18 cellular contexts compared by ENCODE assay signal in genomic region chr9:33931326-33931725, GRCh38.
A peak's percentile ranks its signal among the peaks of the same experiment; 100 is the strongest.
DNase-seq lines count a peak whose midpoint lies in the region; ATAC-seq and TF ChIP-seq lines count a peak whose summit lies in the region.
"Had no signal": no experiment of that assay in that cellular context is flagged by ENCODE, and none has a peak within 500 bp of the region (broad histone marks: within the 10 kb centered on the region; RNA-seq: fewer than 3 reads in every experiment).

No MANE protein-coding gene starts in this region.

- 95% methylated on average over 3 of the region's 3 CpGs; no CpG with 5 or more reads in 1 of the 2 donors for WGBS in transverse colon (ENCODE audit: low coverage in 1 of 2), 2 donors

- no peak overlapping the region for H3K4me3 Mint-ChIP-seq in activated naive CD8-positive, alpha-beta T cell treated with anti-CD3 and anti-CD28 coated beads for 36 hours
- no peak overlapping the region for H3K4me3 Mint-ChIP-seq in activated naive CD8-positive, alpha-beta T cell treated with anti-CD3 and anti-CD28 coated beads, Interleukin-2, amount 50 U/mL, for 24 hours
- no peak overlapping the region for H3K4me3 Mint-ChIP-seq in glutamatergic neuron (ENCODE audit: unreplicated experiment)
- H3K4me3 Mint-ChIP-seq in type B pancreatic cell: no peak overlapping the region
- H3K4me3 Mint-ChIP-seq: CD4-positive, CD25-positive, alpha-beta regulatory T cell had no signal

- H3K27ac Mint-ChIP-seq in activated naive CD8-positive, alpha-beta T cell treated with anti-CD3 and anti-CD28 coated beads for 36 hours: peak overlapping the region; percentile 38
- no peak overlapping the region for H3K27ac Mint-ChIP-seq in activated naive CD8-positive, alpha-beta T cell treated with anti-CD3 and anti-CD28 coated beads, Interleukin-2, amount 50 U/mL, for 24 hours
- peak overlapping the region; percentile 33 for H3K27ac Mint-ChIP-seq in glutamatergic neuron (ENCODE audit: unreplicated experiment)
- H3K27ac Mint-ChIP-seq in type B pancreatic cell: peak overlapping the region; percentile 64

- no peak overlapping the region for H3K4me3 ChIP-seq in transverse colon
- H3K4me3 ChIP-seq: K562 had no signal

- no peaks in the 10 kb centered on the region for H3K9me3 ChIP-seq in transverse colon
- H3K9me3 ChIP-seq: BE2C had no signal

- intact Hi-C loops in transverse colon (cut with DNase I; ENCODE audit: low total_unique reads): no loop called here

- H3K27me3 Mint-ChIP-seq in activated naive CD8-positive, alpha-beta T cell treated with anti-CD3 and anti-CD28 coated beads for 36 hours: no peaks in the 10 kb centered on the region
- H3K27me3 Mint-ChIP-seq in activated naive CD8-positive, alpha-beta T cell treated with anti-CD3 and anti-CD28 coated beads, Interleukin-2, amount 50 U/mL, for 24 hours: no peaks in the 10 kb centered on the region
- peaks cover 3% of the 10 kb centered on the region for H3K27me3 Mint-ChIP-seq in glutamatergic neuron (ENCODE audit: unreplicated experiment)
- no peaks in the 10 kb centered on the region for H3K27me3 Mint-ChIP-seq in type B pancreatic cell
- H3K27me3 Mint-ChIP-seq: CD4-positive, CD25-positive, alpha-beta regulatory T cell had no signal

- no peaks in the 10 kb centered on the region for H3K4me1 ChIP-seq in transverse colon
- H3K4me1 ChIP-seq: BE2C had no signal

- no peaks in the 10 kb centered on the region for H3K4me1 Mint-ChIP-seq in activated naive CD8-positive, alpha-beta T cell treated with anti-CD3 and anti-CD28 coated beads for 36 hours
- no peaks in the 10 kb centered on the region for H3K4me1 Mint-ChIP-seq in activated naive CD8-positive, alpha-beta T cell treated with anti-CD3 and anti-CD28 coated beads, Interleukin-2, amount 50 U/mL, for 24 hours
- no peaks in the 10 kb centered on the region for H3K4me1 Mint-ChIP-seq in glutamatergic neuron (ENCODE audit: low read depth, unreplicated experiment)
- H3K4me1 Mint-ChIP-seq in type B pancreatic cell (ENCODE audit: unreplicated experiment): no peaks in the 10 kb centered on the region

- H3K27me3 ChIP-seq in transverse colon: no peaks in the 10 kb centered on the region
- H3K27me3 ChIP-seq: BE2C had no signal

- peak overlapping the region; percentile 9 for H3K27ac ChIP-seq in RWPE1
- H3K27ac ChIP-seq in transverse colon: no peak overlapping the region

- TF ChIP-seq CTCF in RWPE1 (conservative IDR thresholded peaks at IDR 0.05; ENCODE audit: low read depth): no peak
- TF ChIP-seq CTCF in glutamatergic neuron (IDR thresholded peaks at IDR 0.05; ENCODE audit: partially characterized antibody, unreplicated experiment): no peak
- no peak for TF ChIP-seq CTCF in type B pancreatic cell (conservative IDR thresholded peaks at IDR 0.05)
- no peak for TF ChIP-seq CTCF in transverse colon (IDR thresholded peaks at IDR 0.05)

- TF ChIP-seq EP300 in transverse colon (IDR thresholded peaks at IDR 0.05; ENCODE audit: low read depth): no peak

- in situ Hi-C loops in transverse colon (cut with MboI; ENCODE audit: low pct_ligation_motif_present in 1 of 4, low pct_unique_long_range_greater_than_20kb in 1 of 4, low sequenced_read_pairs in 3 of 4): no loop called here

- POLR2A ChIA-PET in RWPE1 (lab: Yijun Ruan, JAX; ENCODE audit: low non-redundant PET): interaction anchor here (0.6 kb wide), 1 partner anchor 14 kb away, joined by 3 read pairs; no protein-coding TSS in a partner anchor

- peaks cover 11% of the 10 kb centered on the region for H3K36me3 Mint-ChIP-seq in activated naive CD8-positive, alpha-beta T cell treated with anti-CD3 and anti-CD28 coated beads for 36 hours
- peaks cover 53% of the 10 kb centered on the region for H3K36me3 Mint-ChIP-seq in activated naive CD8-positive, alpha-beta T cell treated with anti-CD3 and anti-CD28 coated beads, Interleukin-2, amount 50 U/mL, for 24 hours (ENCODE audit: low read depth)
- H3K36me3 Mint-ChIP-seq in glutamatergic neuron (ENCODE audit: unreplicated experiment) (no peaks in the 10 kb centered on the region), type B pancreatic cell (peaks cover 35% of the 10 kb centered on the region)

- H3K9me3 Mint-ChIP-seq in activated naive CD8-positive, alpha-beta T cell treated with anti-CD3 and anti-CD28 coated beads for 36 hours: no peaks in the 10 kb centered on the region
- no peaks in the 10 kb centered on the region for H3K9me3 Mint-ChIP-seq in activated naive CD8-positive, alpha-beta T cell treated with anti-CD3 and anti-CD28 coated beads, Interleukin-2, amount 50 U/mL, for 24 hours
- H3K9me3 Mint-ChIP-seq in glutamatergic neuron (ENCODE audit: unreplicated experiment): peaks cover 11% of the 10 kb centered on the region
- H3K9me3 Mint-ChIP-seq in type B pancreatic cell: no peaks in the 10 kb centered on the region
- H3K9me3 Mint-ChIP-seq: CD4-positive, CD25-positive, alpha-beta regulatory T cell had no signal

- no peak for TF ChIP-seq POLR2A in transverse colon (IDR thresholded peaks at IDR 0.05)

- CTCF ChIA-PET in RWPE1 (lab: Yijun Ruan, JAX): no interaction called here

- peaks cover 0 to 55% (median 18%) of the 10 kb centered on the region in 4 donors for H3K36me3 ChIP-seq in transverse colon

- ATAC-seq in activated naive CD8-positive, alpha-beta T cell treated with anti-CD3 and anti-CD28 coated beads, Interleukin-2, amount 50 U/mL, for 24 hours: no peak
- ATAC-seq: K562 had no signal

- no peak for DNase-seq in activated naive CD8-positive, alpha-beta T cell treated with anti-CD3 and anti-CD28 coated beads for 36 hours
- no peak for DNase-seq in activated naive CD8-positive, alpha-beta T cell treated with anti-CD3 and anti-CD28 coated beads, Interleukin-2, amount 50 U/mL, for 24 hours
- DNase-seq in RWPE1 (ENCODE audit: low spot score) (no peak), glutamatergic neuron (no peak), type B pancreatic cell (ENCODE audit: extremely low spot score, unreplicated experiment) (no peak), transverse colon (no peak), occipital lobe (lab: John Stamatoyannopoulos, UW) (no peak)
- DNase-seq: BE2C; Calu3; CD4-positive, CD25-positive, alpha-beta regulatory T cell; GF-D8; NCI-H1092 treated with DMSO at 0.1 percent for 48 hours; NCI-H146; NCI-H2081 treated with DMSO at 0.1 percent for 48 hours; NCI-H446 treated with DMSO at 0.1 percent for 48 hours; NCI-H69; SHP77 treated with DMSO at 0.1 percent for 48 hours had no signal
